In the genomic region with DNA sequence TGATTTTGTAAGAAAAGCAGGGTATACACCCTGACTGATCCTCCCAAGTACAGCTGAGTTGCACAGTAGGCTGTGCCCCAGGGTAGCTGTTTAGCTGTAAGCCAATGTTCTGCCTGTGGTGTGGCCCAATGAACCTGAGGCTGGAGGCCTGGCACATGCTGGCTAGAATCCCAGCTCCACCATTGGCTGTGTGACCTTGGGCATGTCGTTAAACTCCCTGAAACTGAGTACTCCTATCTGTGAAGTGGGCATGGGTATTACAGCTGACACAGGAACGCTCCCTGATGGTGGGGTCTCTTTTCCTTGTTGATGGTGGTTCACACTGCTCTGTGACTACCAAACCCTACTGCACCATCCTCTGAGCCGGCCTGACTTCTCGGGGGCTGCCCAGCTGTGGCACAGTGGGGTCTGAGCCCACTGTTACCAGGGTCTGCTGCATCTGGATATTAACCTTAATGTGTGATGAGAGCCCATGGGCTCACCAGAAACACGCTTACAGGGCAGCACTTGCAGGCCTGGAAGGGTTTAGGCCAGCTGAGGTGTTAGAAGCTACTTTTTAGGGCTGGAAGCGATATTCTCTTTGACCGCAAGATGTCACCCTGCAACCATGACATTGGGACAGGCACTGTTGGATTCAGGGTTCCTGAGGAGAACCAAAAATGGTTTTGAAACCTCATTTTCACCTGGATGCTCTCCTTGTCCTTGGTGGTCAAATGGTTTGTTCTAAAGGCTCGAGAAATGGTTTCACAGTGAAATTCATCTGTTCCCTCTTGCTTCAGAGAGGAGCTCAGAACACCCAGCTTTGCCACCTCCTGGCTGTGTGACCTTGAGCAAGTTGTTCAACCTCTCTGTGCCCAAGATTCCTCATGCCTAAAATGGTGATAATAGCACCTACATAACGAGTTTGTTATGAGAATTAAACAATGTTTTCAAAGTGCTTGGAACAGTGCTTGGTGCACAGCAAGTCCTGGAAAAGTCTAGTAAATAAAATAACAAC, we compare ENCODE assay signal across 8 cellular contexts. TPM values are rescaled to one million over a fixed set of nuclear protein-coding genes. Genes with fewer than 3 reads are reported as not detected.
DNase-seq lines count a peak whose midpoint lies in the region; ATAC-seq and TF ChIP-seq lines count a peak whose summit lies in the region.

No MANE protein-coding gene starts in this region.

- H3K27me3 Mint-ChIP-seq in brain, result peaks cover 36% of the 10 kb centered on the region

- H3K4me1 Mint-ChIP-seq in brain, result peaks cover 8% of the 10 kb centered on the region

- H3K14ac ChIP-seq in IMR-90 (replicated peaks; ENCODE audit: low read depth, low read length), result no peak overlapping the region

- no peak overlapping the region for H3K27ac ChIP-seq in IMR-90 (ENCODE audit: insufficient read depth, low read length)

- 0% methylated on average over 1 of the region's 9 CpGs; no CpG with 5 or more reads in 1 of the 2 experiments for WGBS in IMR-90 (ENCODE audit: extremely low coverage in 2 of 2, insufficient read length in 1 of 2), 2 experiments

- peak; percentile 58 for DNase-seq in EL
- DNase-seq in IMR-90, result peak; percentile 59
- peak in 3 of 5 experiments; percentile 30 to 58 (median 44) for DNase-seq in T-helper 2 cell
- peak; percentile 50 for DNase-seq in iPS-NIHi7 (ENCODE audit: extremely low spot score)
- peak; percentile 33 to 48 for DNase-seq in stimulated activated CD4-positive, alpha-beta T cell treated with anti-CD3 and anti-CD28 coated beads, Interleukin-12 subunit alpha, Interleukin-12 subunit beta, amount 100 ng/mL, for 24 hours (ENCODE audit: low read depth in 2 of 2)
- DNase-seq in cortex of kidney (lab: John Stamatoyannopoulos, UW), result no peak

- CTCF ChIA-PET in IMR-90 (lab: Yijun Ruan, JAX), result interaction anchor here (0.6 to 1.2 kb wide), 16 partner anchors 8 to 1273 kb away, joined by 3 to 14 read pairs (median 4); no protein-coding TSS in a partner anchor

- H3K4ac ChIP-seq in IMR-90 (ENCODE audit: low read depth, low read length), result no peak overlapping the region

- TF ChIP-seq POLR2A in IMR-90 (IDR thresholded peaks at IDR 0.05; ENCODE audit: low read depth, low read length), result no peak

- no peaks in the 10 kb centered on the region; the same call in 1 of the 2 replicates for H4K20me1 ChIP-seq in IMR-90 (ENCODE audit: insufficient read depth, low read length)

- peak; percentile 88 for TF ChIP-seq RAD21 in IMR-90 (IDR thresholded peaks at IDR 0.05; ENCODE audit: low read length)

- no peak overlapping the region for H3K18ac ChIP-seq in IMR-90 (ENCODE audit: low read depth, low read length)

- no peak overlapping the region for H2BK20ac ChIP-seq in IMR-90 (ENCODE audit: low read depth, low read length)

- H2AK9ac ChIP-seq in IMR-90 (replicated peaks; ENCODE audit: low read depth, low read length, poor library complexity), result no peak overlapping the region

- H4K5ac ChIP-seq in IMR-90 (ENCODE audit: low read depth, low read length), result no peak overlapping the region

- ATAC-seq in IMR-90 (ENCODE audit: low read depth) (peak; percentile 81), GM21447 (IDR thresholded peaks at IDR 0.05; ENCODE audit: unreplicated experiment) (no peak)

- H2AK5ac ChIP-seq in IMR-90 (ENCODE audit: low read depth, low read length), result no peak overlapping the region

- in situ Hi-C loops in IMR-90 (cut with MboI; ENCODE audit: low sequenced_read_pairs), result loop anchor here (10.0 kb wide), 1 partner anchor 1277 kb away; no protein-coding TSS in a partner anchor

- H3K4me2 ChIP-seq in IMR-90 (ENCODE audit: low read depth, low read length), result no peak overlapping the region

- no peaks in the 10 kb centered on the region for H3K36me3 ChIP-seq in IMR-90 (ENCODE audit: control insufficient read depth, insufficient read depth, low read length)

- H2BK15ac ChIP-seq in IMR-90 (ENCODE audit: low read depth, low read length), result no peak overlapping the region

- no peak overlapping the region for H3K9ac ChIP-seq in IMR-90 (ENCODE audit: low read depth, low read length)

- no peaks in the 10 kb centered on the region; the same call in 1 of the 2 replicates for H3K9me1 ChIP-seq in IMR-90 (ENCODE audit: insufficient read depth, low read length)

- no peak overlapping the region for H3K23ac ChIP-seq in IMR-90 (ENCODE audit: low read depth, low read length)

- POLR2A ChIA-PET in IMR-90 (lab: Charles Lee; ENCODE audit: unreplicated experiment), result interaction anchor here (0.6 kb wide), 1 partner anchor 56 kb away, joined by 3 read pairs; no protein-coding TSS in a partner anchor

- peaks cover 0 to 4% (median 0%) of the 10 kb centered on the region in 5 experiments for H3K9me3 Mint-ChIP-seq in brain

- H4K91ac ChIP-seq in IMR-90 (ENCODE audit: insufficient read depth, low read depth, low read length), result no peak overlapping the region

- TF ChIP-seq CTCF in IMR-90 (conservative IDR thresholded peaks at IDR 0.05; ENCODE audit: low read depth, low read length), result peak; percentile 77
- peak; percentile 92 to 94 for TF ChIP-seq CTCF in brain (conservative IDR thresholded peaks at IDR 0.05)

- H4K8ac ChIP-seq in IMR-90 (ENCODE audit: low read depth in 2 of 2, low read length in 2 of 2), result no peak overlapping the region

- H3K56ac ChIP-seq in IMR-90 (ENCODE audit: extremely low read depth, insufficient read depth, low read length), result no peak overlapping the region

- no peaks in the 10 kb centered on the region for H3K79me1 ChIP-seq in IMR-90 (ENCODE audit: low read depth in 1 of 2, low read length in 2 of 2)

- no peak overlapping the region for H2AFZ ChIP-seq in IMR-90 (replicated peaks; ENCODE audit: low read length, poor library complexity)

- peaks cover 36% of the 10 kb centered on the region for H3K27me3 ChIP-seq in IMR-90 (ENCODE audit: control insufficient read depth, insufficient read depth, low read length)

- H3K4me3 ChIP-seq in IMR-90 (ENCODE audit: insufficient read depth, low read depth, low read length), result no peak overlapping the region

- dilution Hi-C loops in IMR-90 (cut with HindIII; ENCODE audit: low sequenced_read_pairs, unreplicated experiment), result no loop called here

- H3K4me3 Mint-ChIP-seq in brain, result no peak overlapping the region

- no peak overlapping the region for H2BK120ac ChIP-seq in IMR-90 (ENCODE audit: low read depth, low read length)

- H2BK5ac ChIP-seq in IMR-90 (ENCODE audit: low read depth, low read length, poor library complexity, severe bottlenecking), result no peak overlapping the region

- intact Hi-C loops in IMR-90 (cut with micrococcal nuclease), result loop anchor here (1.0 to 5.0 kb wide), 3 partner anchors 504 to 1271 kb away; no protein-coding TSS in a partner anchor

- H3K27ac Mint-ChIP-seq in brain, result no peak overlapping the region

- H3K36me3 Mint-ChIP-seq in brain, result no peaks in the 10 kb centered on the region

- no peaks in the 10 kb centered on the region for H3K9me3 ChIP-seq in IMR-90 (ENCODE audit: control insufficient read depth, insufficient read depth, low read length)

- no TSS peak for BruUV-seq in IMR-90 (replicated peaks; lab: Mats Ljungman, UMichigan)

- H3K4me1 ChIP-seq in IMR-90 (ENCODE audit: control insufficient read depth, insufficient read depth, low read length), result peaks cover 3% of the 10 kb centered on the region; the same call in 1 of the 2 replicates

TF ChIP-seq in IMR-90, 13 proteins besides CTCF, POLR2A, EP300 and RAD21:
- TF ChIP-seq FOS (IDR thresholded peaks at IDR 0.05; ENCODE audit: low read depth, low read length) (no peak), SMC3 (IDR thresholded peaks at IDR 0.05; ENCODE audit: low read depth, low read length) (peak; percentile 68)

RNA-seq across cellular contexts. Expression of a gene that starts 6.8 kb away (rescaled TPM):
- total RNA-seq in IMR-90 (2012; rRNA removed), result not detected in 2 replicates
- 0.15 and 0.30 TPM in 2 replicates for polyA plus RNA-seq in IMR-90 (2012; rRNA removed)
- polyA plus RNA-seq in IMR-90 (2012; cell fraction: cytosol; rRNA removed), result 0.56 and 1.0 TPM in 2 replicates
- polyA plus RNA-seq in IMR-90 (2012; cell fraction: nucleus; rRNA removed; ENCODE audit: low replicate concordance), result 0.56 and 1.8 TPM in 2 replicates
- 46.7 TPM for polyA plus RNA-seq in brain (ENCODE audit: insufficient read depth, low read depth, low replicate concordance)

Comparison
In these comparisons a context has a peak if more than half of its experiments do, and no peak if none do; other contexts are left out.
1. RNA of a gene that starts 6.8 kb away (polyA plus RNA-seq): 46.7 TPM in brain (single experiment); 0.15 to 1.8 TPM in IMR-90; every median in the first group is over 10 times any median in the second.